ENCODE assay signal across 11 cellular contexts in the genomic region with DNA sequence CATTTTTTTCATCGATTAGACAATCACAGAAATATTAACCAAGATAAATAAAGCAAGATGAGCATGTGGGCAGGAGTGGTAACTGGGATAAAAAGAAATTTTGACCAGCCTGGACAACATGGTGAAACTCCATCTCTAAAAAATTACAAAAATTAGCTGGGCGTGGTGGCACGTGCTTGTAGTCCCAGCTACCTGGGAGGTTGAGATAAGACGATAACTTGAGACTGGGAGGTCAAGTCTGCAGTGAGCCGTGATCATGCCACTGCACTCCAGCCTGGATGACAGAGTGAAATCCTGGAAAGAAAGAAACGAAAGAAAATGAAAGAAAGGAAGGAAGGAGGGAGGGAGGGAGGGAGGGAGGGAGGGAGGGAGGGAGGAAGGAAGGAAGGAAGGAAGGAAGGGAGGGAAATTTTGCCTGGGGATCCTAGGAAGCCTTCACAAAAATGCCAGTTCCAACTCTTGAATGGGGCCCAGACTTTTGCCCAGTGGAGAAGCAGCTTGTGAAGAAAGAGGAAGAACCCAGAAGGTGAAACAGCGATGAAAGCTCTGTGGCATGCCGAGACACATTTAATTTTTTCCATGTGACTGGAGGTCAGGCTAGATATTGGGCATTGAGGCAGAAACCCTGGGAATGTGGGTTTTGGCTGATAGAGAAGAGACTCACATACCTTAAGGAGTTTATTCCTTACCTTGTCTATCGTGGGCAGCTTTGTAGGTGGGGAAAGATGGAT.
"Had no signal": no experiment of that assay in that cellular context is flagged by ENCODE, and none has a peak within 500 bp of the region (broad histone marks: within the 10 kb centered on the region; RNA-seq: fewer than 3 reads in every experiment).

No MANE protein-coding gene starts in this region.

- DNase-seq: activated CD4-positive, alpha-beta T cell treated with anti-CD3 and anti-CD28 coated beads, Interleukin-2, amount 50 U/mL, for 4 hours; activated CD8-positive, alpha-beta memory T cell treated with anti-CD3 and anti-CD28 coated beads, Interleukin-2, amount 10 ng/mL, durations not matched to agents 7 days and 5 days; activated naive CD4-positive, alpha-beta T cell; activated T-cell treated with anti-CD3 and anti-CD28 coated beads, Interleukin-2, amount 50 U/mL, for 4 hours; aorta; dorsolateral prefrontal cortex; immature natural killer cell; left cardiac atrium; naive thymus-derived CD4-positive, alpha-beta T cell; right cardiac atrium had no signal

- ATAC-seq: activated CD4-positive, CD25-positive, alpha-beta regulatory T cell treated with anti-CD3 and anti-CD28 coated beads, Interleukin-2, amount 50 U/mL, for 24 hours; activated CD8-positive, alpha-beta memory T cell treated with anti-CD3 and anti-CD28 coated beads, Interleukin-2, amount 10 ng/mL, durations not matched to agents 7 days and 5 days; activated T-cell treated with anti-CD3 and anti-CD28 coated beads, Interleukin-2, amount 50 U/mL, for 4 hours; left cardiac atrium; naive thymus-derived CD4-positive, alpha-beta T cell; right cardiac atrium had no signal
